8 cellular contexts compared by ENCODE assay signal in the genomic region with DNA sequence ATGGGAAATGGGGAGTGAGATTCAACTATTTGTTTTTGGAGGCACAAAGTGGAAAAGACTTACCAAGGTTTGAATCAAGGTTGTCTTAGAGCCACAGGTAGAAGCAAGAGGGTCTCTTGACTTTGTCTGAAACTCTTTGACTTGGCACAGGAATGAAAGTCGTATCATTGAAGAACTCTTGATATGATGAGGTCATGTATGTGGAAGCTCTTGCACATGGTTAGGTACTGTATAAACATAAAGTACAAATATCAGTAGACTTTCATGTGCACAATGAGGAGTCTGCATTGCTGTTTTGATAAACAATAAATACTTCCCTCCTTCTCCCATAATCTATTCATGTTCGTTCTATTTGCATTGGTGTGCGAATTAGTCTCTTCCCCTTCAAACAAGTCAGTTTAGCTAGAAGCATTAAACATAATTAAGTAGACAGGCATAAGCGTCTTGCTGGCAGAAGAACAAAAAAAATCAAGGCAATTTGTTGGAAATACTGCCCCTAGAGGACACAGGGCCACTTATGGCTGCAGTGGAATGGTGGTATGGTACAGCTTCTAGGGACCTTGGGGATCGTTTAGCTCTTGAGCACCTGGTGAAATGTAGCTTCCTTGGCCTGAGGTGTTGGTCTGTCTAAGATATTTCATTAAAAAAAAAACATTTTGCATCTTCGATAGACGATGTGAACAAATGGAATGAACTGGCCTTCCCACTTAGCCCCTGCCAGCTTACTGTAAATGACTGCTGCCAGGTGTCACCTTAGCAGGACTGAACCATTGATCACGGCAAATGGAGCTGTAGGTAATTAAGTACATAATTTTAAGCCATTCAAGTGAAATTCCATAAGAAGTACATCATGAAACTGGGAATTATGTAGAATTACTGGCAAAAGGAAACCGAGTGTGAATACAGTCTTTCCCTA.
A peak's percentile ranks its signal among the peaks of the same experiment; 100 is the strongest.
DNase-seq lines count a peak whose midpoint lies in the region; ATAC-seq and TF ChIP-seq lines count a peak whose summit lies in the region.
"Had no signal": no experiment of that assay in that cellular context is flagged by ENCODE, and none has a peak within 500 bp of the region (broad histone marks: within the 10 kb centered on the region; RNA-seq: fewer than 3 reads in every experiment).

No MANE protein-coding gene starts in this region.

- no peaks in the 10 kb centered on the region for H3K9me2 ChIP-seq in MM.1S (replicated peaks; ENCODE audit: insufficient read depth, low read length)

- H2AFZ ChIP-seq in MM.1S (ENCODE audit: low read length) = no peak overlapping the region

- H3K27ac ChIP-seq in MM.1S (ENCODE audit: low read length) = no peak overlapping the region
- H3K27ac ChIP-seq in VCaP = no peak overlapping the region
- H3K27ac ChIP-seq in lung (ENCODE audit: low read depth in 1 of 2, low read length in 1 of 2) = no peak overlapping the region
- H3K27ac ChIP-seq in effector memory CD4-positive, alpha-beta T cell (ENCODE audit: insufficient read depth, low read length, poor library complexity, severe bottlenecking) = no peak overlapping the region
- H3K27ac ChIP-seq: skin epidermis had no signal

- no peaks in the 10 kb centered on the region for H3K4me1 ChIP-seq in MM.1S (ENCODE audit: low read length)
- no peaks in the 10 kb centered on the region for H3K4me1 ChIP-seq in lung (ENCODE audit: control insufficient read depth in 2 of 2, insufficient read depth in 2 of 2, low read length in 2 of 2)
- H3K4me1 ChIP-seq in effector memory CD4-positive, alpha-beta T cell (ENCODE audit: control insufficient read depth, insufficient read depth, low read length, poor library complexity, severe bottlenecking) = no peaks in the 10 kb centered on the region

- H3K36me3 ChIP-seq in MM.1S (replicated peaks; ENCODE audit: insufficient read depth, low read length) (no peaks in the 10 kb centered on the region), lung (ENCODE audit: control insufficient read depth in 2 of 2, insufficient read depth in 2 of 2, low read length in 2 of 2) (no peaks in the 10 kb centered on the region)
- H3K36me3 ChIP-seq in effector memory CD4-positive, alpha-beta T cell (ENCODE audit: control insufficient read depth, insufficient read depth, low read length) = no peaks in the 10 kb centered on the region

- H3K4me3 ChIP-seq in MM.1S (ENCODE audit: low read length) (no peak overlapping the region), lung (no peak overlapping the region)
- H3K4me3 ChIP-seq in effector memory CD4-positive, alpha-beta T cell (ENCODE audit: insufficient read depth, low read depth, low read length, poor library complexity, severe bottlenecking) = no peak overlapping the region
- H3K4me3 ChIP-seq: skin epidermis had no signal

- H3K79me2 ChIP-seq in MM.1S (ENCODE audit: low read length) = no peaks in the 10 kb centered on the region

- H3K4me2 ChIP-seq in MM.1S (ENCODE audit: low read depth, low read length) = no peak overlapping the region

- H3K9me3 ChIP-seq in MM.1S (replicated peaks; ENCODE audit: insufficient read depth, low read length) (no peaks in the 10 kb centered on the region), lung (ENCODE audit: control insufficient read depth in 2 of 2, insufficient read depth in 1 of 2, low read length in 1 of 2) (no peaks in the 10 kb centered on the region)
- no peaks in the 10 kb centered on the region for H3K9me3 ChIP-seq in effector memory CD4-positive, alpha-beta T cell (ENCODE audit: control insufficient read depth, low read length)

- H3F3A ChIP-seq in MM.1S (ENCODE audit: insufficient read depth, low read length) = no peaks in the 10 kb centered on the region

- DNase-seq in GM10248 (ENCODE audit: extremely low spot score) (peak; percentile 33), MM.1S (peak; percentile 42), lung (ENCODE audit: low spot score) (no peak), hippocampal formation (lab: John Stamatoyannopoulos, UW) (no peak), NCI-H2107 treated with DMSO at 0.1 percent for 48 hours (lab: John Stamatoyannopoulos, UW; ENCODE audit: unreplicated experiment) (no peak)
- DNase-seq in effector memory CD4-positive, alpha-beta T cell = no peak

- 62 to 77% methylated on average over 9 of the region's 9 CpGs for WGBS in lung, 2 donors

- H4K20me1 ChIP-seq in MM.1S (ENCODE audit: insufficient read depth, low read length) = no peaks in the 10 kb centered on the region

- POLR2A ChIA-PET in GM10248 (lab: Yijun Ruan, JAX) = no interaction called here

- no peak overlapping the region for H3K9ac ChIP-seq in MM.1S (ENCODE audit: low read length)

- no peak for ATAC-seq in lung (ENCODE audit: insufficient read depth, low FRiP score)

- H3K27me3 ChIP-seq in MM.1S (replicated peaks; ENCODE audit: insufficient read depth, low read length) (no peaks in the 10 kb centered on the region), lung (ENCODE audit: control insufficient read depth, insufficient read depth) (no peaks in the 10 kb centered on the region)
- no peaks in the 10 kb centered on the region for H3K27me3 ChIP-seq in effector memory CD4-positive, alpha-beta T cell (replicated peaks; ENCODE audit: control insufficient read depth, insufficient read depth, low read length, poor library complexity, severe bottlenecking)

- TF ChIP-seq CTCF in GM10248 (IDR thresholded peaks at IDR 0.05; ENCODE audit: control extremely low read depth, extremely low read depth, low read depth, missing control alignments) = no peak
- TF ChIP-seq CTCF in MM.1S (IDR thresholded peaks at IDR 0.05; ENCODE audit: low read length) = peak; percentile 58
- peak; percentile 43 for TF ChIP-seq CTCF in VCaP (conservative IDR thresholded peaks at IDR 0.05)
- TF ChIP-seq CTCF in lung (IDR thresholded peaks at IDR 0.05; ENCODE audit: control extremely low read depth, extremely low read depth) = peak; percentile 1

- CTCF ChIA-PET in GM10248 (lab: Yijun Ruan, JAX) = interaction anchor here (0.7 to 1.9 kb wide), 11 partner anchors 8 to 255 kb away, joined by 3 to 6 read pairs (median 3); no protein-coding TSS in a partner anchor

Comparison
In these comparisons a context has a peak if more than half of its experiments do, and no peak if none do; other contexts are left out.
1. DNase-seq: peak in GM10248 (single experiment) and MM.1S (single experiment); none in lung (single experiment), effector memory CD4-positive, alpha-beta T cell (0 of 3), hippocampal formation (0 of 2) and NCI-H2107 treated with DMSO at 0.1 percent for 48 hours (single experiment).